In genomic region chr2:10252202-10252601, GRCh38 we compare ENCODE assay signal across 21 cellular contexts. TPM values are rescaled to one million over a fixed set of nuclear protein-coding genes. Genes with fewer than 3 reads are reported as not detected.
DNase-seq lines count a peak whose midpoint lies in the region; ATAC-seq and TF ChIP-seq lines count a peak whose summit lies in the region.
"Had no signal": no experiment of that assay in that cellular context is flagged by ENCODE, and none has a peak within 500 bp of the region (broad histone marks: within the 10 kb centered on the region; RNA-seq: fewer than 3 reads in every experiment).

No MANE protein-coding gene starts in this region.

- H3K27ac Mint-ChIP-seq in natural killer cell treated with Interleukin-12 subunit alpha and Interleukin-12 subunit beta and Interleukin-15 and Interleukin-18, amount 100 ng/mL, for 72 hours, result no peak overlapping the region
- H3K27ac Mint-ChIP-seq in natural killer cell, result no peak overlapping the region
- no peak overlapping the region for H3K27ac Mint-ChIP-seq in activated naive CD8-positive, alpha-beta T cell treated with anti-CD3 and anti-CD28 coated beads, Interleukin-2, amount 50 U/mL, for 24 hours
- H3K27ac Mint-ChIP-seq: CD8-positive, alpha-beta T cell had no signal

- intact Hi-C loops in natural killer cell (cut with micrococcal nuclease) (no loop called here), sciatic nerve (cut with DNase I) (no loop called here)

- no peak for ATAC-seq in natural killer cell treated with Interleukin-12 subunit alpha and Interleukin-12 subunit beta and Interleukin-15 and Interleukin-18, amount 100 ng/mL, for 72 hours
- ATAC-seq in natural killer cell, result no peak
- no peak for ATAC-seq in sciatic nerve
- no peak for ATAC-seq in activated naive CD8-positive, alpha-beta T cell treated with anti-CD3 and anti-CD28 coated beads, Interleukin-2, amount 50 U/mL, for 24 hours
- no peak for ATAC-seq in GM21515 (IDR thresholded peaks at IDR 0.05; ENCODE audit: unreplicated experiment)
- ATAC-seq: A549; CD8-positive, alpha-beta T cell; PC-3 had no signal

- H3K36me3 Mint-ChIP-seq in natural killer cell treated with Interleukin-12 subunit alpha and Interleukin-12 subunit beta and Interleukin-15 and Interleukin-18, amount 100 ng/mL, for 72 hours, result peaks cover 23% of the 10 kb centered on the region
- peaks cover 14% of the 10 kb centered on the region for H3K36me3 Mint-ChIP-seq in natural killer cell
- H3K36me3 Mint-ChIP-seq in activated naive CD8-positive, alpha-beta T cell treated with anti-CD3 and anti-CD28 coated beads, Interleukin-2, amount 50 U/mL, for 24 hours (ENCODE audit: low read depth), result peaks cover 7% of the 10 kb centered on the region
- H3K36me3 Mint-ChIP-seq: CD8-positive, alpha-beta T cell had no signal

- peaks cover 5 to 28% of the 10 kb centered on the region in 2 donors for H3K4me1 Mint-ChIP-seq in natural killer cell treated with Interleukin-12 subunit alpha and Interleukin-12 subunit beta and Interleukin-15 and Interleukin-18, amount 100 ng/mL, for 72 hours (ENCODE audit: low read depth in 2 of 2)
- peaks cover 28 to 38% of the 10 kb centered on the region in 2 donors for H3K4me1 Mint-ChIP-seq in natural killer cell
- H3K4me1 Mint-ChIP-seq in activated naive CD8-positive, alpha-beta T cell treated with anti-CD3 and anti-CD28 coated beads, Interleukin-2, amount 50 U/mL, for 24 hours, result peaks cover 4% of the 10 kb centered on the region

- peaks cover 10% of the 10 kb centered on the region for H3K9me3 Mint-ChIP-seq in natural killer cell treated with Interleukin-12 subunit alpha and Interleukin-12 subunit beta and Interleukin-15 and Interleukin-18, amount 100 ng/mL, for 72 hours
- peaks cover 4 to 5% of the 10 kb centered on the region in 2 donors for H3K9me3 Mint-ChIP-seq in natural killer cell
- H3K9me3 Mint-ChIP-seq in activated naive CD8-positive, alpha-beta T cell treated with anti-CD3 and anti-CD28 coated beads, Interleukin-2, amount 50 U/mL, for 24 hours, result peaks cover 24% of the 10 kb centered on the region

- H3K4me3 Mint-ChIP-seq in natural killer cell treated with Interleukin-12 subunit alpha and Interleukin-12 subunit beta and Interleukin-15 and Interleukin-18, amount 100 ng/mL, for 72 hours, result no peak overlapping the region
- H3K4me3 Mint-ChIP-seq in natural killer cell, result no peak overlapping the region
- no peak overlapping the region for H3K4me3 Mint-ChIP-seq in activated naive CD8-positive, alpha-beta T cell treated with anti-CD3 and anti-CD28 coated beads, Interleukin-2, amount 50 U/mL, for 24 hours
- H3K4me3 Mint-ChIP-seq: CD8-positive, alpha-beta T cell had no signal

- H3K27me3 Mint-ChIP-seq in natural killer cell treated with Interleukin-12 subunit alpha and Interleukin-12 subunit beta and Interleukin-15 and Interleukin-18, amount 100 ng/mL, for 72 hours, result peaks cover 0 to 3% of the 10 kb centered on the region in 2 donors
- peaks cover 0 to 3% of the 10 kb centered on the region in 2 donors for H3K27me3 Mint-ChIP-seq in natural killer cell (ENCODE audit: low read depth in 2 of 2)
- H3K27me3 Mint-ChIP-seq in activated naive CD8-positive, alpha-beta T cell treated with anti-CD3 and anti-CD28 coated beads, Interleukin-2, amount 50 U/mL, for 24 hours, result peaks cover 2% of the 10 kb centered on the region

- peak; percentile 26 for DNase-seq in natural killer cell treated with Interleukin-12 subunit alpha and Interleukin-12 subunit beta and Interleukin-15 and Interleukin-18, amount 100 ng/mL, for 72 hours (ENCODE audit: low spot score)
- no peak for DNase-seq in natural killer cell
- peak; percentile 14 for DNase-seq in epithelial cell of esophagus (ENCODE audit: low read depth)
- peak; percentile 3 for DNase-seq in sciatic nerve (ENCODE audit: low spot score)
- no peak for DNase-seq in NCI-H128 (lab: John Stamatoyannopoulos, UW; ENCODE audit: unreplicated experiment)
- DNase-seq in activated naive CD8-positive, alpha-beta T cell treated with anti-CD3 and anti-CD28 coated beads, Interleukin-2, amount 50 U/mL, for 24 hours, result no peak
- no peak for DNase-seq in 8988T
- DNase-seq: AML-193; C1 segment of cervical spinal cord; HCEC 1CT; NCI-H1105 treated with DMSO at 0.1 percent for 48 hours; NCI-H2029; NCI-H446 treated with DMSO at 0.1 percent for 48 hours; NCI-H526; NCI-H82; NK-92 treated with Interleukin-12 subunit alpha and Interleukin-12 subunit beta, amount 100 ng/mL, for 24 hours; PC-3 had no signal

- TF ChIP-seq CTCF in natural killer cell (IDR thresholded peaks at IDR 0.05), result no peak
- no peak for TF ChIP-seq CTCF in epithelial cell of esophagus (IDR thresholded peaks at IDR 0.05; ENCODE audit: insufficient read depth, low read depth, low read length, missing control alignments)

- H3K4me3 ChIP-seq in epithelial cell of esophagus (ENCODE audit: low read length), result no peak overlapping the region
- H3K4me3 ChIP-seq: A549, SJSA1 had no signal

RNA-seq across cellular contexts. Expression of gene HPCAL1, which starts 50.5 kb away (rescaled TPM):
- 10 to 100 TPM; 13.8 to 19.0 TPM for total RNA-seq in natural killer cell treated with Interleukin-12 subunit alpha and Interleukin-12 subunit beta and Interleukin-15 and Interleukin-18, amount 100 ng/mL, for 72 hours
- 10 to 100 TPM; 31.1 to 45.2 (median 39.8) TPM for total RNA-seq in natural killer cell
- total RNA-seq in sciatic nerve, result 31.7 TPM

Comparison
In these comparisons a context has a peak if more than half of its experiments do, and no peak if none do; other contexts are left out.
1. DNase-seq: peak in natural killer cell treated with Interleukin-12 subunit alpha and Interleukin-12 subunit beta and Interleukin-15 and Interleukin-18, amount 100 ng/mL, for 72 hours (single experiment), epithelial cell of esophagus (single experiment) and sciatic nerve (single experiment); none in natural killer cell (single experiment), NCI-H128 (single experiment), activated naive CD8-positive, alpha-beta T cell treated with anti-CD3 and anti-CD28 coated beads, Interleukin-2, amount 50 U/mL, for 24 hours (single experiment) and 8988T (single experiment).